8 cellular contexts compared by ENCODE assay signal in genomic region chr17:58517928-58518609, GRCh38. TPM values are rescaled to one million over a fixed set of nuclear protein-coding genes. Genes with fewer than 3 reads are reported as not detected.
DNase-seq lines count a peak whose midpoint lies in the region; ATAC-seq lines count a peak whose summit lies in the region.

No MANE protein-coding gene starts in this region.

- H3K27me3 Mint-ChIP-seq in effector memory CD8-positive, alpha-beta T cell = no peaks in the 10 kb centered on the region

- peaks cover 28% of the 10 kb centered on the region for H3K36me3 Mint-ChIP-seq in effector memory CD8-positive, alpha-beta T cell (ENCODE audit: insufficient read depth)

- H3K9me3 Mint-ChIP-seq in effector memory CD8-positive, alpha-beta T cell = no peaks in the 10 kb centered on the region

- peak overlapping the region; percentile 78 to 96 for H3K27ac Mint-ChIP-seq in effector memory CD8-positive, alpha-beta T cell

- H3K4me3 Mint-ChIP-seq in effector memory CD8-positive, alpha-beta T cell = peak overlapping the region; percentile 89 to 98

- H3K4me1 Mint-ChIP-seq in effector memory CD8-positive, alpha-beta T cell (ENCODE audit: low read depth in 2 of 2) = peaks cover 27 to 36% of the 10 kb centered on the region in 2 donors

- ATAC-seq in GM21367 (IDR thresholded peaks at IDR 0.05; ENCODE audit: unreplicated experiment) = peak; percentile 73
- ATAC-seq in effector memory CD8-positive, alpha-beta T cell (replicated peaks) = peak; percentile 76

- DNase-seq in COR-L47 (lab: John Stamatoyannopoulos, UW) = peak; percentile 100
- DNase-seq in HT1080 (ENCODE audit: low read depth) = peak; percentile 100
- peak; percentile 100 for DNase-seq in NOMO-1 (lab: John Stamatoyannopoulos, UW; ENCODE audit: unreplicated experiment in 2 of 2)
- peak; percentile 91 to 99 (median 93) for DNase-seq in activated CD8-positive, alpha-beta memory T cell treated with anti-CD3 and anti-CD28 coated beads for 48 hours (ENCODE audit: low read depth in 2 of 3, low spot score in 2 of 3)
- DNase-seq in effector memory CD8-positive, alpha-beta T cell = peak; percentile 98 to 99 (median 99)
- peak; percentile 100 for DNase-seq in medulla oblongata (ENCODE audit: extremely low spot score)
- peak; percentile 99 to 100 (median 99) for DNase-seq in stimulated activated CD4-positive, alpha-beta T cell treated with anti-CD3 and anti-CD28 coated beads, TNF-alpha, amount 100 ng/mL, for 48 hours (ENCODE audit: low read depth in 3 of 3)

RNA-seq across cellular contexts. Expression of gene MTMR4, which starts 3.6 kb away (rescaled TPM):
- 32.3 and 34.4 TPM in 2 replicates for total RNA-seq in HT1080 (2014; rRNA removed; shearing (Covaris generic))
- 17.1 and 20.7 TPM in 2 replicates for polyA plus RNA-seq in HT1080 (2015; cell fraction: cytosol; rRNA removed)
- 26.7 and 27.1 TPM in 2 replicates for polyA plus RNA-seq in HT1080 (2015; cell fraction: nucleus; rRNA removed)

RNA-seq across cellular contexts. Expression of gene HSF5, which starts 29.9 kb away (rescaled TPM):
- not detected in 2 replicates for total RNA-seq in HT1080 (2014; rRNA removed; shearing (Covaris generic))
- not detected in 2 replicates for polyA plus RNA-seq in HT1080 (2015; cell fraction: cytosol; rRNA removed)
- not detected in 2 replicates for polyA plus RNA-seq in HT1080 (2015; cell fraction: nucleus; rRNA removed)

Comparison
In these comparisons a context has a peak if more than half of its experiments do, and no peak if none do; other contexts are left out.
1. Peak in every context shown above with its lines: DNase-seq and ATAC-seq.